ENCODE assay signal across 1 cellular context in genomic region chr4:177108708-177109107, GRCh38.
TF ChIP-seq lines count a peak whose summit lies in the region.

No MANE protein-coding gene starts in this region.

TF ChIP-seq in GM23338, 12 proteins besides CTCF, POLR2A, EP300 and RAD21 (continued from another document):
- TF ChIP-seq REST (IDR thresholded peaks at IDR 0.05; ENCODE audit: unreplicated experiment) (no peak), ZNF331 (CRISPR knock-in tag; IDR thresholded peaks at IDR 0.05; ENCODE audit: low read depth) (no peak), ETS1 (IDR thresholded peaks at IDR 0.05) (no peak), JUNB (IDR thresholded peaks at IDR 0.05; ENCODE audit: unreplicated experiment) (no peak), NANOG (IDR thresholded peaks at IDR 0.05; ENCODE audit: borderline replicate concordance) (no peak), ZNF462 (CRISPR knock-in tag; IDR thresholded peaks at IDR 0.05) (no peak), EZH2 (IDR thresholded peaks at IDR 0.05; ENCODE audit: low read depth, unreplicated experiment) (no peak)
